In the genomic region with DNA sequence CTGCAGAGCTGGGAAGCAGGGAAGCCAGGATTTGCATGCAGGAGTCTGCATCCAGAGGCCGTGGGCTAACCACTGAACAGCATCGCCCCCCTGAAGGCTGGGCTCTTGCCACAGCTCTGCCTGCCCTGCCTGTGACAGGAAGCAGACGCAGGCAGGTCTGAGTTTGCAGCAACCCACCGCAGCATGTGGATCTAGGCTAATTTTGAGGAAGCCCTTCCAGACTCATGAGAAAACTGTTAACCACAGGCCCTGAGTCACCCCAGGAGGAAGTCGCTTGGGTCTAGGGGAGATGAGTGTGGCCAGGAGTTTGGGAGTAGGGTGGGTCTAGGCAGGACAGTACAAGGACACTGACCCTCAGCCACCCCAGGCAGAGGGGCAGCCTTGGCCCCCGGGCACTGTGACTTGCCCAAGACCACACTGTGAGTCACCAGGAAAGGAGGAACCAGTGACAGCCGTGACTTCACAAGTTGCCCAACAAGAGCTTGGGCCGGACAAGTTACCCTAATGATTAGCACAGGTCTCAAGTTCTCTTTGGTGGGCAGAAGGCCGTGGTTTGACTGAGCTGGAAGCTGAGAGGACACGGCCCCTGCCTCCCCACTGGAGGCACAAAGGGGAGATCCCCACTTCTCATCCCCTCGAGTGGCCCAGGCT, we compare ENCODE assay signal across 1 cellular context.
TF ChIP-seq lines count a peak whose summit lies in the region.

No MANE protein-coding gene starts in this region.

TF ChIP-seq in K562, 482 proteins besides CTCF, POLR2A, EP300 and RAD21 (continued from another document and continues in another):
- TF ChIP-seq HNRNPLL (IDR thresholded peaks at IDR 0.05; ENCODE audit: low read depth, low read length, poor library complexity, severe bottlenecking) (no peak), POLR2AphosphoS5 (IDR thresholded peaks at IDR 0.05; ENCODE audit: control insufficient read depth, insufficient read depth, low read depth, low read length) (no peak), NUFIP1 (IDR thresholded peaks at IDR 0.05; ENCODE audit: partially characterized antibody) (no peak), JUNB (CRISPR knock-in tag; conservative IDR thresholded peaks at IDR 0.05) (peak; percentile 40; the same call in 1 of the 2 replicates), ZSCAN29 (IDR thresholded peaks at IDR 0.05) (no peak), SMARCA5 (IDR thresholded peaks at IDR 0.05) (no peak; the same call in 1 of the 2 replicates), HNRNPK (IDR thresholded peaks at IDR 0.05; ENCODE audit: low read depth, low read length, poor library complexity, severe bottlenecking) (no peak), KLF6 (CRISPR knock-in tag; IDR thresholded peaks at IDR 0.05; ENCODE audit: borderline replicate concordance) (peak; percentile 72), FOXA1 (IDR thresholded peaks at IDR 0.05; ENCODE audit: borderline replicate concordance) (no peak), ZNF444 (CRISPR knock-in tag; IDR thresholded peaks at IDR 0.05) (peak; percentile 80; the same call in 1 of the 2 replicates), BRD4 (IDR thresholded peaks at IDR 0.05) (peak; percentile 57; the same call in 1 of the 2 replicates), ZNF766 (CRISPR knock-in tag; conservative IDR thresholded peaks at IDR 0.05) (peak; percentile 91; the same call in 1 of the 2 replicates), ZZZ3 (IDR thresholded peaks at IDR 0.05) (no peak), EGR1 (conservative IDR thresholded peaks at IDR 0.05) (no peak), BDP1 (IDR thresholded peaks at IDR 0.05; ENCODE audit: insufficient read depth, insufficient read length) (no peak), PHB (CRISPR knock-in tag; IDR thresholded peaks at IDR 0.05) (no peak), ZBED1 (IDR thresholded peaks at IDR 0.05) (0 out of 2 replicates have a peak, but pooled peaks have one; percentile 5), STAT5B (CRISPR knock-in tag; IDR thresholded peaks at IDR 0.05) (no peak), CXXC5 (CRISPR knock-in tag; IDR thresholded peaks at IDR 0.05) (peak; percentile 61), KLF16 (IDR thresholded peaks at IDR 0.05) (no peak), SETDB1 (IDR thresholded peaks at IDR 0.05; ENCODE audit: low read length) (peak; percentile 29), LEF1 (IDR thresholded peaks at IDR 0.05) (no peak; the same call in 1 of the 2 replicates), CBFB (CRISPR knock-in tag; IDR thresholded peaks at IDR 0.05) (peak; percentile 90), ATF7 (IDR thresholded peaks at IDR 0.05) (peak; percentile 66), PYGO2 (tag; IDR thresholded peaks at IDR 0.05) (no peak; the same call in 1 of the 2 replicates), DACH1 (IDR thresholded peaks at IDR 0.05; ENCODE audit: partially characterized antibody) (no peak), MTA1 (IDR thresholded peaks at IDR 0.05; ENCODE audit: borderline replicate concordance) (peak; percentile 71), PRPF4 (IDR thresholded peaks at IDR 0.05; ENCODE audit: insufficient read depth, low read depth, low read length, poor library complexity, severe bottlenecking) (no peak), RBM25 (IDR thresholded peaks at IDR 0.05; ENCODE audit: low read depth, low read length, severe bottlenecking) (peak; percentile 61), ZNF184 (CRISPR knock-in tag; IDR thresholded peaks at IDR 0.05) (no peak), HDAC8 (tag; IDR thresholded peaks at IDR 0.05) (no peak), EWSR1 (IDR thresholded peaks at IDR 0.05; ENCODE audit: borderline replicate concordance, low read depth, partially characterized antibody) (no peak), DIDO1 (tag; IDR thresholded peaks at IDR 0.05; ENCODE audit: low read depth) (no peak), HDAC2 (IDR thresholded peaks at IDR 0.05) (peak; percentile 86), PHTF2 (CRISPR knock-in tag; IDR thresholded peaks at IDR 0.05) (no peak), NR2C2 (CRISPR knock-in tag; IDR thresholded peaks at IDR 0.05) (no peak), NR2C2 (tag; IDR thresholded peaks at IDR 0.05) (peak; percentile 83), NFIX (CRISPR knock-in tag; IDR thresholded peaks at IDR 0.05; ENCODE audit: low read depth) (no peak), TFAM (CRISPR knock-in tag; conservative IDR thresholded peaks at IDR 0.05) (no peak), HNRNPH1 (optimal IDR thresholded peaks at IDR 0.05; ENCODE audit: low read depth, low read length) (no peak), ZNF354B (CRISPR knock-in tag; IDR thresholded peaks at IDR 0.05) (no peak), SREBF2 (CRISPR knock-in tag; IDR thresholded peaks at IDR 0.05) (no peak), NCOR1 (IDR thresholded peaks at IDR 0.05) (no peak; the same call in 1 of the 2 replicates), ZNF79 (CRISPR knock-in tag; IDR thresholded peaks at IDR 0.05; ENCODE audit: low read depth) (peak; percentile 70; the same call in 1 of the 2 replicates), NBN (IDR thresholded peaks at IDR 0.05; ENCODE audit: low read depth) (peak; percentile 82)
- TF ChIP-seq, protein P1, sequence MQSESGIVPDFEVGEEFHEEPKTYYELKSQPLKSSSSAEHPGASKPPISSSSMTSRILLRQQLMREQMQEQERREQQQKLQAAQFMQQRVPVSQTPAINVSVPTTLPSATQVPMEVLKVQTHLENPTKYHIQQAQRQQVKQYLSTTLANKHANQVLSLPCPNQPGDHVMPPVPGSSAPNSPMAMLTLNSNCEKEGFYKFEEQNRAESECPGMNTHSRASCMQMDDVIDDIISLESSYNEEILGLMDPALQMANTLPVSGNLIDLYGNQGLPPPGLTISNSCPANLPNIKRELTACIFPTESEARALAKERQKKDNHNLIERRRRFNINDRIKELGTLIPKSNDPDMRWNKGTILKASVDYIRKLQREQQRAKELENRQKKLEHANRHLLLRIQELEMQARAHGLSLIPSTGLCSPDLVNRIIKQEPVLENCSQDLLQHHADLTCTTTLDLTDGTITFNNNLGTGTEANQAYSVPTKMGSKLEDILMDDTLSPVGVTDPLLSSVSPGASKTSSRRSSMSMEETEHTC (IDR thresholded peaks at IDR 0.05), result no peak
- TF ChIP-seq, protein P2, sequence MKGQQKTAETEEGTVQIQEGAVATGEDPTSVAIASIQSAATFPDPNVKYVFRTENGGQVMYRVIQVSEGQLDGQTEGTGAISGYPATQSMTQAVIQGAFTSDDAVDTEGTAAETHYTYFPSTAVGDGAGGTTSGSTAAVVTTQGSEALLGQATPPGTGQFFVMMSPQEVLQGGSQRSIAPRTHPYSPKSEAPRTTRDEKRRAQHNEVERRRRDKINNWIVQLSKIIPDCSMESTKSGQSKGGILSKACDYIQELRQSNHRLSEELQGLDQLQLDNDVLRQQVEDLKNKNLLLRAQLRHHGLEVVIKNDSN (CRISPR knock-in tag; IDR thresholded peaks at IDR 0.05), result no peak
- TF ChIP-seq, protein P3, sequence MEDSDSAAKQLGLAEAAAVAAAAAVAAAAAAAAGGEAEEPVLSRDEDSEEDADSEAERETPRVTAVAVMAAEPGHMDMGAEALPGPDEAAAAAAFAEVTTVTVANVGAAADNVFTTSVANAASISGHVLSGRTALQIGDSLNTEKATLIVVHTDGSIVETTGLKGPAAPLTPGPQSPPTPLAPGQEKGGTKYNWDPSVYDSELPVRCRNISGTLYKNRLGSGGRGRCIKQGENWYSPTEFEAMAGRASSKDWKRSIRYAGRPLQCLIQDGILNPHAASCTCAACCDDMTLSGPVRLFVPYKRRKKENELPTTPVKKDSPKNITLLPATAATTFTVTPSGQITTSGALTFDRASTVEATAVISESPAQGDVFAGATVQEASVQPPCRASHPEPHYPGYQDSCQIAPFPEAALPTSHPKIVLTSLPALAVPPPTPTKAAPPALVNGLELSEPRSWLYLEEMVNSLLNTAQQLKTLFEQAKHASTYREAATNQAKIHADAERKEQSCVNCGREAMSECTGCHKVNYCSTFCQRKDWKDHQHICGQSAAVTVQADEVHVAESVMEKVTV (CRISPR knock-in tag; IDR thresholded peaks at IDR 0.05), result no peak
- TF ChIP-seq, protein P4, sequence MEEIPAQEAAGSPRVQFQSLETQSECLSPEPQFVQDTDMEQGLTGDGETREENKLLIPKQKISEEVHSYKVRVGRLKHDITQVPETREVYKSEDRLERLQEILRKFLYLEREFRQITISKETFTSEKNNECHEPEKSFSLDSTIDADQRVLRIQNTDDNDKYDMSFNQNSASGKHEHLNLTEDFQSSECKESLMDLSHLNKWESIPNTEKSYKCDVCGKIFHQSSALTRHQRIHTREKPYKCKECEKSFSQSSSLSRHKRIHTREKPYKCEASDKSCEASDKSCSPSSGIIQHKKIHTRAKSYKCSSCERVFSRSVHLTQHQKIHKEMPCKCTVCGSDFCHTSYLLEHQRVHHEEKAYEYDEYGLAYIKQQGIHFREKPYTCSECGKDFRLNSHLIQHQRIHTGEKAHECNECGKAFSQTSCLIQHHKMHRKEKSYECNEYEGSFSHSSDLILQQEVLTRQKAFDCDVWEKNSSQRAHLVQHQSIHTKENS (CRISPR knock-in tag; IDR thresholded peaks at IDR 0.05), result no peak
- TF ChIP-seq, protein P5, sequence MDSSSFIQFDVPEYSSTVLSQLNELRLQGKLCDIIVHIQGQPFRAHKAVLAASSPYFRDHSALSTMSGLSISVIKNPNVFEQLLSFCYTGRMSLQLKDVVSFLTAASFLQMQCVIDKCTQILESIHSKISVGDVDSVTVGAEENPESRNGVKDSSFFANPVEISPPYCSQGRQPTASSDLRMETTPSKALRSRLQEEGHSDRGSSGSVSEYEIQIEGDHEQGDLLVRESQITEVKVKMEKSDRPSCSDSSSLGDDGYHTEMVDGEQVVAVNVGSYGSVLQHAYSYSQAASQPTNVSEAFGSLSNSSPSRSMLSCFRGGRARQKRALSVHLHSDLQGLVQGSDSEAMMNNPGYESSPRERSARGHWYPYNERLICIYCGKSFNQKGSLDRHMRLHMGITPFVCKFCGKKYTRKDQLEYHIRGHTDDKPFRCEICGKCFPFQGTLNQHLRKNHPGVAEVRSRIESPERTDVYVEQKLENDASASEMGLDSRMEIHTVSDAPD (CRISPR knock-in tag; IDR thresholded peaks at IDR 0.05), result no peak
- TF ChIP-seq, protein P6, sequence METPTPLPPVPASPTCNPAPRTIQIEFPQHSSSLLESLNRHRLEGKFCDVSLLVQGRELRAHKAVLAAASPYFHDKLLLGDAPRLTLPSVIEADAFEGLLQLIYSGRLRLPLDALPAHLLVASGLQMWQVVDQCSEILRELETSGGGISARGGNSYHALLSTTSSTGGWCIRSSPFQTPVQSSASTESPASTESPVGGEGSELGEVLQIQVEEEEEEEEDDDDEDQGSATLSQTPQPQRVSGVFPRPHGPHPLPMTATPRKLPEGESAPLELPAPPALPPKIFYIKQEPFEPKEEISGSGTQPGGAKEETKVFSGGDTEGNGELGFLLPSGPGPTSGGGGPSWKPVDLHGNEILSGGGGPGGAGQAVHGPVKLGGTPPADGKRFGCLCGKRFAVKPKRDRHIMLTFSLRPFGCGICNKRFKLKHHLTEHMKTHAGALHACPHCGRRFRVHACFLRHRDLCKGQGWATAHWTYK (CRISPR knock-in tag; IDR thresholded peaks at IDR 0.05), result 0 out of 2 replicates have a peak, but pooled peaks have one; percentile 81
- TF ChIP-seq, protein P7, sequence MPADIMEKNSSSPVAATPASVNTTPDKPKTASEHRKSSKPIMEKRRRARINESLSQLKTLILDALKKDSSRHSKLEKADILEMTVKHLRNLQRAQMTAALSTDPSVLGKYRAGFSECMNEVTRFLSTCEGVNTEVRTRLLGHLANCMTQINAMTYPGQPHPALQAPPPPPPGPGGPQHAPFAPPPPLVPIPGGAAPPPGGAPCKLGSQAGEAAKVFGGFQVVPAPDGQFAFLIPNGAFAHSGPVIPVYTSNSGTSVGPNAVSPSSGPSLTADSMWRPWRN (IDR thresholded peaks at IDR 0.05; ENCODE audit: low read depth), result no peak
- TF ChIP-seq, protein P8, sequence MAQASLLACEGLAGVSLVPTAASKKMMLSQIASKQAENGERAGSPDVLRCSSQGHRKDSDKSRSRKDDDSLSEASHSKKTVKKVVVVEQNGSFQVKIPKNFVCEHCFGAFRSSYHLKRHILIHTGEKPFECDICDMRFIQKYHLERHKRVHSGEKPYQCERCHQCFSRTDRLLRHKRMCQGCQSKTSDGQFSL (CRISPR knock-in tag; IDR thresholded peaks at IDR 0.05), result no peak
- TF ChIP-seq, protein P8 (tag; IDR thresholded peaks at IDR 0.05), result no peak
- TF ChIP-seq, protein P9, sequence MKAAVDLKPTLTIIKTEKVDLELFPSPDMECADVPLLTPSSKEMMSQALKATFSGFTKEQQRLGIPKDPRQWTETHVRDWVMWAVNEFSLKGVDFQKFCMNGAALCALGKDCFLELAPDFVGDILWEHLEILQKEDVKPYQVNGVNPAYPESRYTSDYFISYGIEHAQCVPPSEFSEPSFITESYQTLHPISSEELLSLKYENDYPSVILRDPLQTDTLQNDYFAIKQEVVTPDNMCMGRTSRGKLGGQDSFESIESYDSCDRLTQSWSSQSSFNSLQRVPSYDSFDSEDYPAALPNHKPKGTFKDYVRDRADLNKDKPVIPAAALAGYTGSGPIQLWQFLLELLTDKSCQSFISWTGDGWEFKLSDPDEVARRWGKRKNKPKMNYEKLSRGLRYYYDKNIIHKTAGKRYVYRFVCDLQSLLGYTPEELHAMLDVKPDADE (conservative IDR thresholded peaks at IDR 0.05; ENCODE audit: control insufficient read depth, low read depth, low read length), result no peak
- TF ChIP-seq, protein P10, sequence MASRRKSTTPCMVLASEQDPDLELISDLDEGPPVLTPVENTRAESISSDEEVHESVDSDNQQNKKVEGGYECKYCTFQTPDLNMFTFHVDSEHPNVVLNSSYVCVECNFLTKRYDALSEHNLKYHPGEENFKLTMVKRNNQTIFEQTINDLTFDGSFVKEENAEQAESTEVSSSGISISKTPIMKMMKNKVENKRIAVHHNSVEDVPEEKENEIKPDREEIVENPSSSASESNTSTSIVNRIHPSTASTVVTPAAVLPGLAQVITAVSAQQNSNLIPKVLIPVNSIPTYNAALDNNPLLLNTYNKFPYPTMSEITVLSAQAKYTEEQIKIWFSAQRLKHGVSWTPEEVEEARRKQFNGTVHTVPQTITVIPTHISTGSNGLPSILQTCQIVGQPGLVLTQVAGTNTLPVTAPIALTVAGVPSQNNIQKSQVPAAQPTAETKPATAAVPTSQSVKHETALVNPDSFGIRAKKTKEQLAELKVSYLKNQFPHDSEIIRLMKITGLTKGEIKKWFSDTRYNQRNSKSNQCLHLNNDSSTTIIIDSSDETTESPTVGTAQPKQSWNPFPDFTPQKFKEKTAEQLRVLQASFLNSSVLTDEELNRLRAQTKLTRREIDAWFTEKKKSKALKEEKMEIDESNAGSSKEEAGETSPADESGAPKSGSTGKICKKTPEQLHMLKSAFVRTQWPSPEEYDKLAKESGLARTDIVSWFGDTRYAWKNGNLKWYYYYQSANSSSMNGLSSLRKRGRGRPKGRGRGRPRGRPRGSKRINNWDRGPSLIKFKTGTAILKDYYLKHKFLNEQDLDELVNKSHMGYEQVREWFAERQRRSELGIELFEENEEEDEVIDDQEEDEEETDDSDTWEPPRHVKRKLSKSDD (conservative IDR thresholded peaks at IDR 0.05; ENCODE audit: low read length), result no peak
- TF ChIP-seq, protein P11, sequence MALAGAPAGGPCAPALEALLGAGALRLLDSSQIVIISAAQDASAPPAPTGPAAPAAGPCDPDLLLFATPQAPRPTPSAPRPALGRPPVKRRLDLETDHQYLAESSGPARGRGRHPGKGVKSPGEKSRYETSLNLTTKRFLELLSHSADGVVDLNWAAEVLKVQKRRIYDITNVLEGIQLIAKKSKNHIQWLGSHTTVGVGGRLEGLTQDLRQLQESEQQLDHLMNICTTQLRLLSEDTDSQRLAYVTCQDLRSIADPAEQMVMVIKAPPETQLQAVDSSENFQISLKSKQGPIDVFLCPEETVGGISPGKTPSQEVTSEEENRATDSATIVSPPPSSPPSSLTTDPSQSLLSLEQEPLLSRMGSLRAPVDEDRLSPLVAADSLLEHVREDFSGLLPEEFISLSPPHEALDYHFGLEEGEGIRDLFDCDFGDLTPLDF (CRISPR knock-in tag; IDR thresholded peaks at IDR 0.05), result no peak
